20 cellular contexts compared by ENCODE assay signal in the genomic region with DNA sequence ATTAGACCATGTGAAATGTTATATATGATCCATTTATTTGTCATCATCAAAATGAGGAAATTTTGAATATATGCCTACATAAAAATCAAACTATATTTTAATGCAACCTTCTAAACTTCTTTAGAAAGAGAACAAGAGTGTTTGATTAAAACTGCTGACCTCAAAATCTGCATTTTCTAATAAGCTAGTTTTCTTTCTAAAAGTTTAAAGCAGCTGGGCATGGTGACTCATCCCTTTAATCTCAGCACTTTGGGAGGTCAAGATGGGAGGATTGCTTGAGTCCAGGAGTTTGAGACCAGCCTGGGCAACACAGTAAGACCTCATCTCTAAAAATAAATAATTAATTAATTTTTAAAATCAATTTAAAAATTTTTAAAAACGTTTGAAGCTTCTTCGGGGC. TPM values are rescaled to one million over a fixed set of nuclear protein-coding genes. Genes with fewer than 3 reads are reported as not detected.
"Had no signal": no experiment of that assay in that cellular context is flagged by ENCODE, and none has a peak within 500 bp of the region (broad histone marks: within the 10 kb centered on the region; RNA-seq: fewer than 3 reads in every experiment).

No MANE protein-coding gene starts in this region.

- H3K27me3 Mint-ChIP-seq: activated naive CD4-positive, alpha-beta T cell treated with anti-CD3 and anti-CD28 coated beads, Interleukin-2, amount 50 U/mL, for 24 hours; central memory CD8-positive, alpha-beta T cell; memory B cell; naive thymus-derived CD8-positive, alpha-beta T cell had no signal

- H3K27ac Mint-ChIP-seq: activated naive CD4-positive, alpha-beta T cell treated with anti-CD3 and anti-CD28 coated beads, Interleukin-2, amount 50 U/mL, for 24 hours; memory B cell had no signal

- H3K27me3 ChIP-seq: brain microvascular endothelial cell had no signal

- H3K4me3 Mint-ChIP-seq: activated naive CD4-positive, alpha-beta T cell treated with anti-CD3 and anti-CD28 coated beads, Interleukin-2, amount 50 U/mL, for 24 hours; central memory CD8-positive, alpha-beta T cell; memory B cell had no signal

- DNase-seq: activated CD4-positive, alpha-beta T cell treated with anti-CD3 and anti-CD28 coated beads, Interleukin-2, amount 50 U/mL, for 1 hour; activated effector memory CD4-positive, alpha-beta T cell treated with Interleukin-2 at 50 U/mL for 16 hours; activated T-cell treated with anti-CD3 and anti-CD28 coated beads, Interleukin-2, amount 50 U/mL, for 4 hours; anterior cingulate cortex; brain microvascular endothelial cell; hippocampal formation; kidney glomerular epithelial cell; left ventricle myocardium superior; mucosa of descending colon; naive thymus-derived CD8-positive, alpha-beta T cell; nucleus accumbens; stimulated activated CD4-positive, alpha-beta T cell treated with anti-CD3 and anti-CD28 coated beads, Interleukin-2, amount 100 ng/mL, for 48 hours; stimulated activated naive CD4-positive, alpha-beta T cell; trophoblast cell had no signal

- H3K9me3 Mint-ChIP-seq: activated naive CD4-positive, alpha-beta T cell treated with anti-CD3 and anti-CD28 coated beads, Interleukin-2, amount 50 U/mL, for 24 hours; activated T-cell treated with anti-CD3 and anti-CD28 coated beads, Interleukin-2, amount 50 U/mL, for 4 hours; central memory CD8-positive, alpha-beta T cell; memory B cell; naive thymus-derived CD8-positive, alpha-beta T cell had no signal

- H3K4me3 ChIP-seq: coronary artery, mucosa of descending colon had no signal

- H3K9me3 ChIP-seq: mucosa of descending colon had no signal

- ATAC-seq: activated CD4-positive, CD25-positive, alpha-beta regulatory T cell treated with anti-CD3 and anti-CD28 coated beads, Interleukin-2, amount 50 U/mL, for 24 hours; activated T-cell treated with anti-CD3 and anti-CD28 coated beads, Interleukin-2, amount 50 U/mL, for 4 hours; esophagus mucosa; left ventricle myocardium superior; mucosa of descending colon; naive thymus-derived CD8-positive, alpha-beta T cell had no signal

- H3K27ac ChIP-seq: coronary artery had no signal

RNA-seq across cellular contexts. Expression of gene SYCP3, which starts 55.3 kb away (rescaled TPM):
- total RNA-seq: left ventricle myocardium superior had no signal
